Comparison of ENCODE assay signal across 19 cellular contexts in genomic region chr1:161408404-161409085, GRCh38. TPM values are rescaled to one million over a fixed set of nuclear protein-coding genes. Genes with fewer than 3 reads are reported as not detected.
A peak's percentile ranks its signal among the peaks of the same experiment; 100 is the strongest.
DNase-seq lines count a peak whose midpoint lies in the region; ATAC-seq, FAIRE-seq and TF ChIP-seq lines count a peak whose summit lies in the region.
"Had no signal": no experiment of that assay in that cellular context is flagged by ENCODE, and none has a peak within 500 bp of the region (broad histone marks: within the 10 kb centered on the region; RNA-seq: fewer than 3 reads in every experiment).

No MANE protein-coding gene starts in this region.

- no peak for FAIRE-seq in K562 (lab: Jason Lieb, UNC)
- FAIRE-seq: GM19239 had no signal

- H3K56ac ChIP-seq in IMR-90 (ENCODE audit: extremely low read depth, insufficient read depth, low read length): no peak overlapping the region

- no peaks in the 10 kb centered on the region; the same call in 2 of the 3 replicates for H3K36me3 Mint-ChIP-seq in GM23338 (ENCODE audit: low read depth)
- peaks cover 11% of the 10 kb centered on the region for H3K36me3 Mint-ChIP-seq in nephron progenitor cell (ENCODE audit: low read depth)
- peaks cover 3% of the 10 kb centered on the region for H3K36me3 Mint-ChIP-seq in effector memory CD8-positive, alpha-beta T cell (ENCODE audit: insufficient read depth)

- no peaks in the 10 kb centered on the region for H3F3A ChIP-seq in GM23338 (replicated peaks; ENCODE audit: low read depth)

- no peak overlapping the region for H4K8ac ChIP-seq in IMR-90 (ENCODE audit: low read depth in 2 of 2, low read length in 2 of 2)

- H3K79me1 ChIP-seq in IMR-90 (ENCODE audit: low read depth in 1 of 2, low read length in 2 of 2): no peaks in the 10 kb centered on the region

- H3K4me3 ChIP-seq in GM23338 (0 out of 2 replicates have a peak overlapping the region, but pooled peaks have one; percentile 1), IMR-90 (ENCODE audit: insufficient read depth, low read depth, low read length) (no peak overlapping the region), K562 (no peak overlapping the region)
- H3K4me3 ChIP-seq: BLaER1 had no signal

- no peaks in the 10 kb centered on the region for H4K20me1 ChIP-seq in GM23338 (replicated peaks; ENCODE audit: insufficient read depth)
- H4K20me1 ChIP-seq in IMR-90 (ENCODE audit: insufficient read depth, low read length): no peaks in the 10 kb centered on the region
- H4K20me1 ChIP-seq in K562 (replicated peaks; ENCODE audit: control insufficient read depth, insufficient read depth, low read length): no peaks in the 10 kb centered on the region
- H4K20me1 ChIP-seq: BLaER1 had no signal

- POLR2A ChIA-PET in IMR-90 (lab: Charles Lee; ENCODE audit: unreplicated experiment): no interaction called here
- POLR2A ChIA-PET in K562 (lab: Yijun Ruan, JAX): interaction anchor here (0.8 to 1.4 kb wide), 5 partner anchors 8 to 206 kb away, joined by 3 to 4 read pairs (median 3); partner anchors contain the start of gene NDUFS2

- H2BK120ac ChIP-seq in IMR-90 (ENCODE audit: low read depth, low read length): no peak overlapping the region

- H3K27me3 Mint-ChIP-seq in GM23338 (ENCODE audit: insufficient read depth, low read depth, poor library complexity): peaks cover 11% of the 10 kb centered on the region
- H3K27me3 Mint-ChIP-seq in nephron progenitor cell (ENCODE audit: low read depth, poor library complexity): peaks cover 25% of the 10 kb centered on the region
- H3K27me3 Mint-ChIP-seq in effector memory CD8-positive, alpha-beta T cell: no peaks in the 10 kb centered on the region

- 0 out of 2 replicates have a peak overlapping the region, but pooled peaks have one; percentile 19 for H3K4me2 ChIP-seq in GM23338
- H3K4me2 ChIP-seq in IMR-90 (ENCODE audit: low read depth, low read length): no peak overlapping the region
- peak overlapping the region; percentile 24; the same call in 1 of the 2 replicates for H3K4me2 ChIP-seq in K562 (ENCODE audit: insufficient read depth, low read length)
- H3K4me2 ChIP-seq: BLaER1 had no signal

- TF ChIP-seq RAD21 in IMR-90 (IDR thresholded peaks at IDR 0.05; ENCODE audit: low read length) (no peak), K562 (CRISPR knock-in tag; conservative IDR thresholded peaks at IDR 0.05 in 1 of 2, IDR thresholded peaks at IDR 0.05 in 1 of 2) (no peak)

- no TSS peak for BruUV-seq in IMR-90 (replicated peaks; lab: Mats Ljungman, UMichigan)
- no TSS peak for BruUV-seq in K562 (replicated peaks; lab: Mats Ljungman, UMichigan)

- H3K9me3 ChIP-seq in IMR-90 (ENCODE audit: control insufficient read depth, insufficient read depth, low read length) (no peaks in the 10 kb centered on the region), K562 (replicated peaks; ENCODE audit: control insufficient read depth, insufficient read depth, low read depth, low read length) (no peaks in the 10 kb centered on the region; the same call in 1 of the 2 replicates)
- H3K9me3 ChIP-seq: BLaER1, Caco-2 had no signal

- ATAC-seq in GM23338: no peak
- peak; percentile 59 for ATAC-seq in IMR-90 (ENCODE audit: low read depth)
- no peak; the same call in 2 of the 3 replicates for ATAC-seq in K562
- no peak for ATAC-seq in effector memory CD8-positive, alpha-beta T cell (replicated peaks)
- no peak for ATAC-seq in Right ventricle myocardium inferior

- H3K4ac ChIP-seq in IMR-90 (ENCODE audit: low read depth, low read length): no peak overlapping the region

- no peak overlapping the region for H2BK5ac ChIP-seq in IMR-90 (ENCODE audit: low read depth, low read length, poor library complexity, severe bottlenecking)

- TF ChIP-seq POLR2A in IMR-90 (IDR thresholded peaks at IDR 0.05; ENCODE audit: low read depth, low read length) (no peak), K562 (conservative IDR thresholded peaks at IDR 0.05) (no peak)

- H3K9me3 Mint-ChIP-seq in GM23338: peaks cover 6% of the 10 kb centered on the region; the same call in 2 of the 3 replicates
- H3K9me3 Mint-ChIP-seq in nephron progenitor cell: peaks cover 24% of the 10 kb centered on the region
- H3K9me3 Mint-ChIP-seq in effector memory CD8-positive, alpha-beta T cell: no peaks in the 10 kb centered on the region
- H3K9me3 Mint-ChIP-seq: HFFc6 had no signal

- in situ Hi-C loops in IMR-90 (cut with MboI; ENCODE audit: low sequenced_read_pairs): no loop called here
- in situ Hi-C loops in K562 (cut with MboI): no loop called here

- no peak overlapping the region for H2AFZ ChIP-seq in GM23338
- H2AFZ ChIP-seq in IMR-90 (replicated peaks; ENCODE audit: low read length, poor library complexity): no peak overlapping the region
- H2AFZ ChIP-seq in K562 (ENCODE audit: low read depth, low read length): no peak overlapping the region; the same call in 1 of the 2 replicates

- no peak overlapping the region for H2AK5ac ChIP-seq in IMR-90 (ENCODE audit: low read depth, low read length)

- H3K79me2 ChIP-seq in GM23338 (replicated peaks; ENCODE audit: insufficient read depth) (no peaks in the 10 kb centered on the region), K562 (ENCODE audit: control insufficient read depth, insufficient read depth, low read length) (no peaks in the 10 kb centered on the region)

- H4K5ac ChIP-seq in IMR-90 (ENCODE audit: low read depth, low read length): no peak overlapping the region

- H3K4me3 Mint-ChIP-seq in GM23338 (no peak overlapping the region), nephron progenitor cell (peak overlapping the region; percentile 33)
- H3K4me3 Mint-ChIP-seq in effector memory CD8-positive, alpha-beta T cell: no peak overlapping the region
- H3K4me3 Mint-ChIP-seq: HFFc6 had no signal

- no peak for TF ChIP-seq EP300 in K562 (IDR thresholded peaks at IDR 0.05; ENCODE audit: low read length)

- H3K14ac ChIP-seq in IMR-90 (replicated peaks; ENCODE audit: low read depth, low read length): no peak overlapping the region

- H3K27me3 ChIP-seq in GM23338 (ENCODE audit: insufficient read depth): no peaks in the 10 kb centered on the region
- H3K27me3 ChIP-seq in IMR-90 (ENCODE audit: control insufficient read depth, insufficient read depth, low read length): peaks cover 6% of the 10 kb centered on the region
- no peaks in the 10 kb centered on the region for H3K27me3 ChIP-seq in K562 (ENCODE audit: control insufficient read depth in 2 of 2, insufficient read depth in 2 of 2, low read length in 2 of 2)
- H3K27me3 ChIP-seq: BLaER1 had no signal

- H3K9ac ChIP-seq in IMR-90 (ENCODE audit: low read depth, low read length) (no peak overlapping the region), K562 (ENCODE audit: insufficient read depth in 1 of 2, low read depth in 2 of 2, low read length in 2 of 2) (no peak overlapping the region)
- H3K9ac ChIP-seq: BLaER1 had no signal

- no peak for DNase-seq in GM23338 (ENCODE audit: low spot score)
- no peak for DNase-seq in IMR-90
- no peak for DNase-seq in K562 (ENCODE audit: extremely low read depth in 1 of 4, low spot score in 3 of 4)
- no peak for DNase-seq in nephron progenitor cell
- no peak for DNase-seq in effector memory CD8-positive, alpha-beta T cell
- DNase-seq in cardiac septum (ENCODE audit: low spot score): no peak
- no peak for DNase-seq in Right ventricle myocardium inferior (ENCODE audit: missing footprints)
- DNase-seq in GM19240 (ENCODE audit: insufficient read length, low spot score): no peak
- DNase-seq: AML-193; Caco-2; CD8-positive, alpha-beta memory T cell; GF-D8; HCEC 1CT; HFFc6 had no signal

- H3K4me1 Mint-ChIP-seq in GM23338 (peaks cover 29% of the 10 kb centered on the region), nephron progenitor cell (peaks cover 31% of the 10 kb centered on the region)
- H3K4me1 Mint-ChIP-seq in effector memory CD8-positive, alpha-beta T cell (ENCODE audit: low read depth in 2 of 2): peaks cover 20 to 35% of the 10 kb centered on the region in 2 donors

- no peak overlapping the region for H3K18ac ChIP-seq in IMR-90 (ENCODE audit: low read depth, low read length)

- H3K27ac Mint-ChIP-seq in GM23338 (no peak overlapping the region), nephron progenitor cell (no peak overlapping the region)
- H3K27ac Mint-ChIP-seq in effector memory CD8-positive, alpha-beta T cell: peak overlapping the region in 1 of 2 donors; percentile 64
- H3K27ac Mint-ChIP-seq: HFFc6, IgD-negative memory B cell had no signal

- no peak overlapping the region for H3K27ac ChIP-seq in GM23338 (ENCODE audit: low read depth)
- H3K27ac ChIP-seq in IMR-90 (ENCODE audit: insufficient read depth, low read length): no peak overlapping the region
- no peak overlapping the region; the same call in 2 of the 3 replicates for H3K27ac ChIP-seq in K562 (ENCODE audit: extremely low read depth, low read depth, low read length)
- H3K27ac ChIP-seq: BLaER1 had no signal

- H2BK20ac ChIP-seq in IMR-90 (ENCODE audit: low read depth, low read length): no peak overlapping the region

- H3K36me3 ChIP-seq in GM23338 (ENCODE audit: insufficient read depth) (no peaks in the 10 kb centered on the region), IMR-90 (ENCODE audit: control insufficient read depth, insufficient read depth, low read length) (no peaks in the 10 kb centered on the region), K562 (ENCODE audit: control insufficient read depth, insufficient read depth, low read length) (no peaks in the 10 kb centered on the region)
- H3K36me3 ChIP-seq: BLaER1 had no signal

- no peak overlapping the region for H2AK9ac ChIP-seq in IMR-90 (replicated peaks; ENCODE audit: low read depth, low read length, poor library complexity)

- H3K4me1 ChIP-seq in GM23338 (ENCODE audit: insufficient read depth) (peaks cover 16% of the 10 kb centered on the region), IMR-90 (ENCODE audit: control insufficient read depth, insufficient read depth, low read length) (no peaks in the 10 kb centered on the region), K562 (replicated peaks in 1 of 2; ENCODE audit: control insufficient read depth in 2 of 2, insufficient read depth in 2 of 2, low read length in 2 of 2) (peaks cover 15 to 28% of the 10 kb centered on the region in 2 experiments; a peak in 4 of 5 replicates)
- H3K4me1 ChIP-seq: BLaER1 had no signal

- WGBS in IMR-90 (ENCODE audit: extremely low coverage in 2 of 2, insufficient read length in 1 of 2), 2 experiments: no CpG with 5 or more reads among the region's 4 CpGs
- 55% methylated on average over 4 of the region's 4 CpGs for WGBS in K562 (ENCODE audit: insufficient coverage, low coverage, missing lambda C conversion rate)

- H3K9me2 ChIP-seq in GM23338 (ENCODE audit: insufficient read depth): no peaks in the 10 kb centered on the region

- intact Hi-C loops in IMR-90 (cut with micrococcal nuclease) (no loop called here), K562 (cut with micrococcal nuclease) (no loop called here), cardiac septum (cut with DNase I) (no loop called here), Right ventricle myocardium inferior (cut with DNase I) (no loop called here)

- no peak overlapping the region for H3K23ac ChIP-seq in IMR-90 (ENCODE audit: low read depth, low read length)

- dilution Hi-C loops in IMR-90 (cut with HindIII; ENCODE audit: low sequenced_read_pairs, unreplicated experiment): no loop called here

- no peak overlapping the region for H4K91ac ChIP-seq in IMR-90 (ENCODE audit: insufficient read depth, low read depth, low read length)

- no peak overlapping the region for H2BK15ac ChIP-seq in IMR-90 (ENCODE audit: low read depth, low read length)

- H3K9me1 ChIP-seq in IMR-90 (ENCODE audit: insufficient read depth, low read length): no peaks in the 10 kb centered on the region
- no peaks in the 10 kb centered on the region for H3K9me1 ChIP-seq in K562 (ENCODE audit: control insufficient read depth, insufficient read depth, low read length)

- TF ChIP-seq CTCF in GM23338 (conservative IDR thresholded peaks at IDR 0.05; ENCODE audit: low read depth in 2 of 2) (no peak), IMR-90 (conservative IDR thresholded peaks at IDR 0.05; ENCODE audit: low read depth, low read length) (no peak), K562 (IDR thresholded peaks at IDR 0.05 in 2 of 3, conservative IDR thresholded peaks at IDR 0.05 in 1 of 3; ENCODE audit: insufficient read depth in 2 of 3, low read depth in 1 of 3, low read length in 3 of 3) (no peak), nephron progenitor cell (IDR thresholded peaks at IDR 0.05) (no peak)

- CTCF ChIA-PET in IMR-90 (lab: Yijun Ruan, JAX): no interaction called here
- CTCF ChIA-PET in K562 (lab: Yijun Ruan, JAX; ENCODE audit: low intra/inter-chr PET ratio): no interaction called here

RNA-seq across cellular contexts. Expression of gene CFAP126, which starts 40.9 kb away (rescaled TPM):
- total RNA-seq in GM23338 (2014; rRNA removed; shearing (Covaris generic)): not detected in 2 replicates
- polyA plus RNA-seq in GM23338 (2016; fragmentation: Nextera tagmentation; extraction: Ambion mirVana) (not detected in 2 replicates), IMR-90 (2012; rRNA removed) (not detected in 2 replicates), K562 (2011; rRNA removed) (not detected in 2 replicates), K562 (2014; fragmentation: Illumina TruSeq; extraction: Trizol) (not detected in 2 replicates), K562 (2014; fragmentation: Nextera tagmentation; extraction: Ambion mirVana) (not detected), K562 (2014; rRNA removed) (not detected in 2 replicates)
- total RNA-seq in IMR-90 (2012; rRNA removed) (not detected in 2 replicates), K562 (2014; rRNA removed) (not detected in 2 replicates), K562 (2014; rRNA removed; fragmentation: Illumina TruSeq; extraction: Trizol) (not detected in 2 replicates), K562 (2015; rRNA removed; fragmentation: Illumina TruSeq; extraction: Trizol) (not detected in 2 replicates), K562 (2021) (not detected in 2 replicates), cardiac septum (not detected), Right ventricle myocardium inferior (not detected)
- polyA plus RNA-seq in IMR-90 (2012; cell fraction: cytosol; rRNA removed): not detected in 2 replicates
- not detected in 2 replicates for polyA plus RNA-seq in IMR-90 (2012; cell fraction: nucleus; rRNA removed; ENCODE audit: low replicate concordance)
- total RNA-seq in K562 (2011; cell fraction: chromatin; rRNA removed; ENCODE audit: low replicate concordance): not detected in 2 replicates
- not detected in 2 replicates for total RNA-seq in K562 (2011; cell fraction: nucleolus; rRNA removed)
- total RNA-seq in K562 (2011; cell fraction: nucleoplasm; rRNA removed): not detected in 2 replicates
- not detected in 2 replicates for polyA plus RNA-seq in K562 (2011; cell fraction: cytosol; rRNA removed)
- not detected in 2 replicates for polyA plus RNA-seq in K562 (2011; cell fraction: nucleus; rRNA removed)
- polyA plus RNA-seq in K562 (2012): not detected in 2 replicates
- polyA minus RNA-seq in K562 (2011; rRNA and poly(A)+ RNA removed): not detected in 2 replicates
- polyA minus RNA-seq in K562 (2011; cell fraction: cytosol; rRNA and poly(A)+ RNA removed): not detected in 2 replicates
- not detected in 2 replicates for polyA minus RNA-seq in K562 (2011; cell fraction: nucleus; rRNA and poly(A)+ RNA removed)
- total RNA-seq: A673; Caco-2; CD8-positive, alpha-beta memory T cell; H4; HFFc6 had no signal
- polyA plus RNA-seq: CD8-positive, alpha-beta memory T cell; IgD-negative memory B cell had no signal
